In the genomic region with DNA sequence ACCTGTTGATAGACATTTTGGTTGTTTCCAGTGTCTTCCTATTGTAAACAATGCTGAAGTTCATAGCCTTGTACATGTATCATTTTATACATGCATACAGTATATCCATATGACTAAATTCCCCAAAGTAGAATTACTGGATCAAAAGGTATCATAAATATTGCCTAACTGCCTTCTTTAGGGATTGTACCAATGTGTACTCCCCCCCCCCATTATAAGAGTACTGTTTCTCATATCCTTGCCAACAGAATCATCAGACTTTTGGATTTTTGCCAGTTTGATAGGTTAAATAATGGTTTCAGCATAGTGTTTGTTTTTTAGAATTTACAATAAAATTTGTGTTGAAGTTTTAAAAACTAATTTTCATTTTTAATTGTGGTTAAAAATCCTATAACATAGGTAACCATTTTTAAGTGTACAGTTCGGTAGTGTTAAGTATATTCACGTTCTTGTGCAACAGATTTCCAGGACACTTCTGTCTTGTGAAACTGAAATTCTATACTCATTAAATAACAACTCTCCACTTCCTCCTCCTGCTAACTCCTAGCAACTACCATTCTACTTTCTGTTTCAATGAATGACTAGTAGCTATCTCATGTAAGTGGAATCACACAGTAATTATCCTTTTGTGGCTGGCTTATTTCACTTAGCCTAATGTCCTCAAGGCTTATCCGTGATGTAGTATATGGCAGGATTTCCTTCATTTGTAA, we compare ENCODE assay signal across 7 cellular contexts. TPM values are rescaled to one million over a fixed set of nuclear protein-coding genes. Genes with fewer than 3 reads are reported as not detected.
A peak's percentile ranks its signal among the peaks of the same experiment; 100 is the strongest.
DNase-seq lines count a peak whose midpoint lies in the region; FAIRE-seq and TF ChIP-seq lines count a peak whose summit lies in the region.

No MANE protein-coding gene starts in this region.

- H3K27me3 ChIP-seq in GM23248 (replicated peaks; ENCODE audit: insufficient read depth) (no peaks in the 10 kb centered on the region), kidney epithelial cell (ENCODE audit: control insufficient read depth, insufficient read depth, low read length) (no peaks in the 10 kb centered on the region), BE2C (no peaks in the 10 kb centered on the region)

- H3K4me2 ChIP-seq in GM23248 (ENCODE audit: unreplicated experiment), result no peak overlapping the region

- H3K4me1 ChIP-seq in GM23248 (ENCODE audit: insufficient read depth), result peaks cover 7% of the 10 kb centered on the region
- H3K4me1 ChIP-seq in BE2C, result no peaks in the 10 kb centered on the region

- peak; percentile 92 for FAIRE-seq in GM18507 (lab: Jason Lieb, UNC)

- H3K9me2 ChIP-seq in GM23248 (ENCODE audit: insufficient read depth), result peaks cover 2% of the 10 kb centered on the region; the same call in 1 of the 2 replicates

- no peaks in the 10 kb centered on the region for H3K79me2 ChIP-seq in GM23248 (ENCODE audit: insufficient read depth)

- H3K36me3 ChIP-seq in GM23248 (ENCODE audit: low read depth) (no peaks in the 10 kb centered on the region), kidney epithelial cell (ENCODE audit: control insufficient read depth, insufficient read depth, low read length) (no peaks in the 10 kb centered on the region), BE2C (no peaks in the 10 kb centered on the region)

- in situ Hi-C loops in GM23248 (cut with MboI), result no loop called here

- TF ChIP-seq CTCF in LNCaP clone FGC (IDR thresholded peaks at IDR 0.05; ENCODE audit: control insufficient read depth, extremely low read depth, insufficient read depth) (no peak), kidney epithelial cell (IDR thresholded peaks at IDR 0.05; ENCODE audit: insufficient read depth, low read length, poor library complexity, severe bottlenecking) (peak; percentile 4), BE2C (IDR thresholded peaks at IDR 0.05; ENCODE audit: low read depth, low read length) (no peak)

- H3F3A ChIP-seq in GM23248 (ENCODE audit: insufficient read depth), result peaks cover 9% of the 10 kb centered on the region

- no peak for DNase-seq in GM18507 (ENCODE audit: extremely low spot score, insufficient read length, low read depth)
- DNase-seq in GM23248, result peak; percentile 60
- DNase-seq in LNCaP clone FGC (ENCODE audit: low read depth), result peak; percentile 58
- peak; percentile 90 for DNase-seq in SIG-M5 (lab: John Stamatoyannopoulos, UW)
- peak; percentile 75 for DNase-seq in kidney epithelial cell (ENCODE audit: low read depth)
- DNase-seq in caudate nucleus (lab: John Stamatoyannopoulos, UW), result no peak
- no peak for DNase-seq in BE2C

- H3K4me3 ChIP-seq in GM23248 (no peak overlapping the region), LNCaP clone FGC (ENCODE audit: low read depth, low read length) (peak overlapping the region; percentile 10; the same call in 1 of the 2 replicates), kidney epithelial cell (ENCODE audit: low read depth, low read length) (no peak overlapping the region), BE2C (ENCODE audit: low read depth, low read length) (no peak overlapping the region)

- H2AFZ ChIP-seq in GM23248, result no peak overlapping the region

- no peaks in the 10 kb centered on the region for H3K9me3 ChIP-seq in GM23248 (ENCODE audit: low read depth)
- no peaks in the 10 kb centered on the region for H3K9me3 ChIP-seq in BE2C

- WGBS in GM23248 (ENCODE audit: low coverage in 1 of 2, low lambda C conversion rate in 2 of 2, missing lambda C conversion rate in 2 of 2), 2 experiments, result 89 to 90% methylated on average over 3 of the region's 3 CpGs

- H3K27ac ChIP-seq in GM23248 (peak overlapping the region; percentile 17; the same call in 1 of the 2 replicates), caudate nucleus (ENCODE audit: low read depth, low read length) (no peak overlapping the region)

- H3K9ac ChIP-seq in GM23248, result no peak overlapping the region

- no peaks in the 10 kb centered on the region for H4K20me1 ChIP-seq in GM23248 (ENCODE audit: insufficient read depth)

RNA-seq across cellular contexts. Expression of a gene that starts 30.8 kb away (rescaled TPM):
- total RNA-seq in GM23248 (2014; rRNA removed; shearing (Covaris generic)), result 14.8 and 16.7 TPM in 2 replicates
- polyA plus RNA-seq in GM23248 (2016; fragmentation: Nextera tagmentation; extraction: Ambion mirVana), result 45.2 and 52.5 TPM in 2 replicates
- total RNA-seq in kidney epithelial cell, result 33.5 and 41.3 TPM in 2 replicates
- polyA plus RNA-seq in BE2C (2012; ENCODE audit: insufficient read depth, insufficient read length, low read depth), result 10.3 TPM

Comparison
In these comparisons a context has a peak if more than half of its experiments do, and no peak if none do; other contexts are left out.
1. DNase-seq: peak in GM23248 (single experiment), LNCaP clone FGC (single experiment), SIG-M5 (single experiment) and kidney epithelial cell (single experiment); none in GM18507 (single experiment), caudate nucleus (0 of 61) and BE2C (single experiment).